ENCODE assay signal across 11 cellular contexts in genomic region chr6:154479388-154480143, GRCh38. TPM values are rescaled to one million over a fixed set of nuclear protein-coding genes. Genes with fewer than 3 reads are reported as not detected.
DNase-seq lines count a peak whose midpoint lies in the region; ATAC-seq and TF ChIP-seq lines count a peak whose summit lies in the region.
"Had no signal": no experiment of that assay in that cellular context is flagged by ENCODE, and none has a peak within 500 bp of the region (broad histone marks: within the 10 kb centered on the region; RNA-seq: fewer than 3 reads in every experiment).

No MANE protein-coding gene starts in this region.

- WGBS in right cardiac atrium = 53% methylated on average over 14 of the region's 14 CpGs

- DNase-seq in right cardiac atrium (no peak), Right ventricle myocardium superior (no peak), endothelial cell (ENCODE audit: low spot score) (no peak), neural crest cell (ENCODE audit: low read depth, low spot score) (no peak), NCI-H2227 (lab: John Stamatoyannopoulos, UW; ENCODE audit: unreplicated experiment) (no peak)
- no peak for DNase-seq in activated CD4-positive, CD25-positive, alpha-beta regulatory T cell (lab: John Stamatoyannopoulos, UW)
- DNase-seq in activated T-cell treated with anti-CD3 and anti-CD28 coated beads, Interleukin-2, amount 50 U/mL, for 1 hour = no peak
- DNase-seq: AML-193, pancreas had no signal

- H3K4me1 ChIP-seq in right cardiac atrium (ENCODE audit: control insufficient read depth, insufficient read depth, low read length) = peaks cover 20% of the 10 kb centered on the region

- H3K4me1 Mint-ChIP-seq in endothelial cell (ENCODE audit: unreplicated experiment) (peaks cover 45% of the 10 kb centered on the region), neural crest cell (peaks cover 49% of the 10 kb centered on the region)

- H3K9me3 Mint-ChIP-seq in endothelial cell (ENCODE audit: unreplicated experiment) = no peaks in the 10 kb centered on the region
- H3K9me3 Mint-ChIP-seq in neural crest cell = peaks cover under 1% of the 10 kb centered on the region

- H3K27ac Mint-ChIP-seq in endothelial cell (ENCODE audit: unreplicated experiment) = peak overlapping the region; percentile 4
- H3K27ac Mint-ChIP-seq in neural crest cell (ENCODE audit: unreplicated experiment) = peak overlapping the region; percentile 54

- H3K36me3 Mint-ChIP-seq in endothelial cell (ENCODE audit: low read depth, unreplicated experiment) (peaks cover 7% of the 10 kb centered on the region), neural crest cell (ENCODE audit: low read depth) (peaks cover 1% of the 10 kb centered on the region)

- no peak overlapping the region for H3K4me3 Mint-ChIP-seq in endothelial cell (ENCODE audit: unreplicated experiment)
- no peak overlapping the region for H3K4me3 Mint-ChIP-seq in neural crest cell

- H3K27me3 Mint-ChIP-seq in endothelial cell (ENCODE audit: unreplicated experiment) (peaks cover 11% of the 10 kb centered on the region), neural crest cell (ENCODE audit: low read depth) (no peaks in the 10 kb centered on the region)

- no peak for TF ChIP-seq CTCF in endothelial cell (IDR thresholded peaks at IDR 0.05; ENCODE audit: unreplicated experiment)
- no peak for TF ChIP-seq CTCF in neural crest cell (conservative IDR thresholded peaks at IDR 0.05)

- peak overlapping the region; percentile 22 for H3K4me3 ChIP-seq in right cardiac atrium (ENCODE audit: low read length)
- H3K4me3 ChIP-seq: pancreas had no signal

- H3K27me3 ChIP-seq in right cardiac atrium (ENCODE audit: control insufficient read depth, insufficient read depth) = no peaks in the 10 kb centered on the region
- H3K27me3 ChIP-seq: pancreas had no signal

- no peak overlapping the region for H3K27ac ChIP-seq in right cardiac atrium (ENCODE audit: low read length)
- H3K27ac ChIP-seq: HL-60 had no signal

- ATAC-seq in right cardiac atrium = no peak
- no peak for ATAC-seq in Right ventricle myocardium superior (ENCODE audit: poor library complexity)
- ATAC-seq in GM21723 (IDR thresholded peaks at IDR 0.05; ENCODE audit: unreplicated experiment) = no peak

- H3K9me3 ChIP-seq in right cardiac atrium (ENCODE audit: control insufficient read depth, low read length) = no peaks in the 10 kb centered on the region
- H3K9me3 ChIP-seq: pancreas had no signal

- intact Hi-C loops in right cardiac atrium (cut with DNase I) = no loop called here
- intact Hi-C loops in Right ventricle myocardium superior (cut with DNase I) = no loop called here

RNA-seq across cellular contexts. Expression of gene CNKSR3, which starts 30.9 kb away (rescaled TPM):
- total RNA-seq in right cardiac atrium = 10 to 100 TPM; 17.8 to 21.1 (median 18.5) TPM
- polyA plus RNA-seq in right cardiac atrium = 7.9 TPM
- total RNA-seq in Right ventricle myocardium superior = 19.7 TPM
- 9.7 TPM for total RNA-seq in endothelial cell (ENCODE audit: unreplicated experiment)
- total RNA-seq in neural crest cell = 11.7 and 11.8 TPM in 2 replicates
